8 cellular contexts compared by ENCODE assay signal in genomic region chr3:38521391-38521987, GRCh38. TPM values are rescaled to one million over a fixed set of nuclear protein-coding genes. Genes with fewer than 3 reads are reported as not detected.
A peak's percentile ranks its signal among the peaks of the same experiment; 100 is the strongest.
DNase-seq lines count a peak whose midpoint lies in the region; ATAC-seq and TF ChIP-seq lines count a peak whose summit lies in the region.

No MANE protein-coding gene starts in this region.

- TF ChIP-seq CTCF in liver (IDR thresholded peaks at IDR 0.05; ENCODE audit: low read depth, low read length, missing input control) = peak; percentile 94

- DNase-seq in DMS 273 treated with DMSO at 0.1 percent for 48 hours (lab: John Stamatoyannopoulos, UW) (peak; percentile 2), NCI-H510A (lab: John Stamatoyannopoulos, UW) (peak; percentile 2), dermis blood vessel endothelial cell (peak; percentile 90)
- DNase-seq in activated CD4-positive, alpha-beta T cell treated with anti-CD3 and anti-CD28 coated beads for 48 hours = peak; percentile 72
- DNase-seq in stimulated activated CD8-positive, alpha-beta memory T cell treated with anti-CD3 and anti-CD28 coated beads, Interleukin-12 subunit alpha, Interleukin-12 subunit beta, amount 100 ng/mL, for 1 hour (ENCODE audit: low read depth) = peak; percentile 53

- H3K4me3 ChIP-seq in liver (ENCODE audit: low read depth in 1 of 3, low read length in 3 of 3) = no peak overlapping the region

- no peaks in the 10 kb centered on the region for H3K27me3 ChIP-seq in liver (ENCODE audit: control insufficient read depth in 4 of 4, insufficient read depth in 4 of 4, low read length in 3 of 4)

- H3K27ac ChIP-seq in liver (ENCODE audit: low read depth in 1 of 2, low read length in 2 of 2) = no peak overlapping the region

- H3K9me3 ChIP-seq in liver (ENCODE audit: control insufficient read depth in 4 of 4, low read length in 3 of 4) = no peaks in the 10 kb centered on the region

- no peak overlapping the region for H3K9ac ChIP-seq in liver (ENCODE audit: low read depth in 1 of 2, low read length in 2 of 2)

- H3K4me1 ChIP-seq in liver (ENCODE audit: control insufficient read depth in 4 of 4, insufficient read depth in 4 of 4, low read length in 3 of 4) = no peaks in the 10 kb centered on the region

- 2% methylated on average over 5 of the region's 5 CpGs for WGBS in liver

- peaks cover 0 to 7% (median 2%) of the 10 kb centered on the region in 4 donors for H3K36me3 ChIP-seq in liver (ENCODE audit: control insufficient read depth in 4 of 4, insufficient read depth in 3 of 4, low read depth in 1 of 4, low read length in 3 of 4)

- TF ChIP-seq RAD21 in liver (IDR thresholded peaks at IDR 0.05) = peak; percentile 75 to 85

- peak; percentile 78 for ATAC-seq in HG02798 (IDR thresholded peaks at IDR 0.05; ENCODE audit: poor library complexity, unreplicated experiment)
- no peak for ATAC-seq in HG03571 (IDR thresholded peaks at IDR 0.05; ENCODE audit: unreplicated experiment)

TF ChIP-seq in liver, 16 proteins besides CTCF, POLR2A, EP300 and RAD21:
- TF ChIP-seq ZBTB33 (IDR thresholded peaks at IDR 0.05) (no peak), SP1 (IDR thresholded peaks at IDR 0.05) (no peak), ATF3 (IDR thresholded peaks at IDR 0.05) (no peak)

RNA-seq across cellular contexts. Expression of gene EXOG, which starts 25.3 kb away (rescaled TPM):
- total RNA-seq in dermis blood vessel endothelial cell (8.2 and 10.4 TPM in 2 replicates), liver (1 to 10 TPM; 3.8 to 4.4 TPM)
- 1 to 10 TPM; 2.1 to 3.9 TPM for polyA plus RNA-seq in liver

Comparison
In these comparisons a context has a peak if more than half of its experiments do, and no peak if none do; other contexts are left out.
1. DNase-seq: peak in every context shown above with its lines; median percentile 90 in dermis blood vessel endothelial cell; 72 in activated CD4-positive, alpha-beta T cell treated with anti-CD3 and anti-CD28 coated beads for 48 hours; 53 in stimulated activated CD8-positive, alpha-beta memory T cell treated with anti-CD3 and anti-CD28 coated beads, Interleukin-12 subunit alpha, Interleukin-12 subunit beta, amount 100 ng/mL, for 1 hour; 2 in DMS 273 treated with DMSO at 0.1 percent for 48 hours; 2 in NCI-H510A.